ENCODE assay signal across 8 cellular contexts in the genomic region with DNA sequence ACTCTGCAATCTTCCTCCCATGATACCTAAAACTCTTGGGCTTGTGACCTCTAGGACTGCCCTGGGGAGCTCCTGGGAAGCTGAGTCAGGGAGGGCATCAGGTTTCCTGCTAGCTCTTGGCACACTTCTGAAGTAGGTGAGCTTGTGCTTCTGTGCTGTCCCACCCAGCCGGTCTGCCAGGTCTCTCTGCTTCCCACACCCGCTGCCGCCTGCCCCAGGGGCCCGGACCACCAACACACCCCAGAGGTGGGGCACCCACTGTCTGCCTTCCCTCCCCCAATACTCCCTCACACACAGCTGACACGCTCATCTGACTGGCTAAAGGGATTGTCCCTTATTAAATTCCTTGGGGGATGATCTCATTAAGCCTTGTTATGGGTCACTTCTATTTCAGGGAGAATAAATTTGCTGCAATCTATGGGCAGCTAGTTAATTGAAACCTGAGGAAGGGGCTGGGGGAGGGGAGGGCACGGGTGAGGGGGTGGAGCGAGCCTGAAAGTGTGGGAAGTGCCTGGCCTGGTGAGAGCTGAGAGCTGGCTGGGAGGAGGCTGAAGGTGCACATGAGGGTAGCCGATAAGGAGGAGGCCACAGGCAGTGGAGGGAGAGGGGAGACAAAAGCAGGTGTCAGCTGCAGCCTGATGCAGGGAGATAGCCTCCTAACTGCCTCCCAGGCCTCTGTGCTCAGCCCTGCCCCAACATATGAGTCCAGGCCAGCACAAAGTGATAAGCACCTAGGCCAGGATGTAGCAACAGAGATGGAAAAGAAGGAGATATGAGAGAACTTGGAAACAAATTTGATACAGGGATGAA. TPM values are rescaled to one million over a fixed set of nuclear protein-coding genes. Genes with fewer than 3 reads are reported as not detected.
DNase-seq lines count a peak whose midpoint lies in the region; ATAC-seq and TF ChIP-seq lines count a peak whose summit lies in the region.

No MANE protein-coding gene starts in this region.

- H3K36me3 ChIP-seq in PC-3 (ENCODE audit: low read depth, low read length): no peaks in the 10 kb centered on the region
- H3K36me3 ChIP-seq in left ventricle myocardium inferior: no peaks in the 10 kb centered on the region

- H3K4me2 ChIP-seq in PC-3 (ENCODE audit: low read length): peak overlapping the region; percentile 83

- peaks cover 39% of the 10 kb centered on the region for H3K36me3 Mint-ChIP-seq in activated CD4-positive, alpha-beta T cell treated with anti-CD3 and anti-CD28 coated beads, Interleukin-2, amount 10 ng/mL, durations not matched to agents 7 days and 5 days (ENCODE audit: low read depth)
- no peaks in the 10 kb centered on the region for H3K36me3 Mint-ChIP-seq in type B pancreatic cell
- no peaks in the 10 kb centered on the region for H3K36me3 Mint-ChIP-seq in natural killer cell treated with Interleukin-12 subunit alpha and Interleukin-12 subunit beta and Interleukin-15 and Interleukin-18, amount 100 ng/mL, for 72 hours

- H3K27me3 Mint-ChIP-seq in activated CD4-positive, alpha-beta T cell treated with anti-CD3 and anti-CD28 coated beads, Interleukin-2, amount 10 ng/mL, durations not matched to agents 7 days and 5 days: no peaks in the 10 kb centered on the region
- H3K27me3 Mint-ChIP-seq in type B pancreatic cell: no peaks in the 10 kb centered on the region
- no peaks in the 10 kb centered on the region for H3K27me3 Mint-ChIP-seq in natural killer cell treated with Interleukin-12 subunit alpha and Interleukin-12 subunit beta and Interleukin-15 and Interleukin-18, amount 100 ng/mL, for 72 hours

- H3K9me3 Mint-ChIP-seq in activated CD4-positive, alpha-beta T cell treated with anti-CD3 and anti-CD28 coated beads, Interleukin-2, amount 10 ng/mL, durations not matched to agents 7 days and 5 days: peaks cover 16% of the 10 kb centered on the region
- peaks cover 6% of the 10 kb centered on the region for H3K9me3 Mint-ChIP-seq in type B pancreatic cell
- no peaks in the 10 kb centered on the region for H3K9me3 Mint-ChIP-seq in natural killer cell treated with Interleukin-12 subunit alpha and Interleukin-12 subunit beta and Interleukin-15 and Interleukin-18, amount 100 ng/mL, for 72 hours

- peak overlapping the region; percentile 22; the same call in 1 of the 2 replicates for H3K9ac ChIP-seq in PC-3 (ENCODE audit: low read length)

- peak overlapping the region; percentile 78 for H3K27ac Mint-ChIP-seq in activated CD4-positive, alpha-beta T cell treated with anti-CD3 and anti-CD28 coated beads, Interleukin-2, amount 10 ng/mL, durations not matched to agents 7 days and 5 days
- H3K27ac Mint-ChIP-seq in type B pancreatic cell: peak overlapping the region; percentile 34
- peak overlapping the region in 1 of 2 donors; percentile 11 for H3K27ac Mint-ChIP-seq in natural killer cell treated with Interleukin-12 subunit alpha and Interleukin-12 subunit beta and Interleukin-15 and Interleukin-18, amount 100 ng/mL, for 72 hours

- no peaks in the 10 kb centered on the region for H4K20me1 ChIP-seq in PC-3 (ENCODE audit: low read length)

- no peak overlapping the region for H3K4me3 Mint-ChIP-seq in activated CD4-positive, alpha-beta T cell treated with anti-CD3 and anti-CD28 coated beads, Interleukin-2, amount 10 ng/mL, durations not matched to agents 7 days and 5 days
- H3K4me3 Mint-ChIP-seq in type B pancreatic cell: peak overlapping the region; percentile 33
- H3K4me3 Mint-ChIP-seq in natural killer cell treated with Interleukin-12 subunit alpha and Interleukin-12 subunit beta and Interleukin-15 and Interleukin-18, amount 100 ng/mL, for 72 hours: no peak overlapping the region

- CTCF ChIA-PET in activated CD4-positive, alpha-beta T cell treated with anti-CD3 and anti-CD28 coated beads, Interleukin-2, amount 10 ng/mL, durations not matched to agents 7 days and 5 days (lab: Charles Lee): interaction anchor here (0.6 to 2.4 kb wide), 4 partner anchors 12 to 244 kb away, joined by 3 to 9 read pairs (median 5); a partner anchor contains a TSS
- CTCF ChIA-PET in PC-3 (lab: Charles Lee): interaction anchor here (0.6 to 2.0 kb wide), 2 partner anchors 20 to 359 kb away, joined by 5 to 10 read pairs; a partner anchor contains a TSS

- H3K9me3 ChIP-seq in PC-3 (ENCODE audit: low read length) (no peaks in the 10 kb centered on the region), left ventricle myocardium inferior (replicated peaks) (no peaks in the 10 kb centered on the region)

- no peaks in the 10 kb centered on the region for H3K9me2 ChIP-seq in PC-3 (replicated peaks; ENCODE audit: low read length)

- ATAC-seq in PC-3: peak; percentile 81
- ATAC-seq in natural killer cell treated with Interleukin-12 subunit alpha and Interleukin-12 subunit beta and Interleukin-15 and Interleukin-18, amount 100 ng/mL, for 72 hours: no peak

- H3F3A ChIP-seq in PC-3 (ENCODE audit: low read length, unreplicated experiment): no peaks in the 10 kb centered on the region

- no TSS peak for BruUV-seq in PC-3 (replicated peaks; lab: Mats Ljungman, UMichigan)

- H3K4me3 ChIP-seq in PC-3 (ENCODE audit: low read length) (peak overlapping the region; percentile 52), left ventricle myocardium inferior (no peak overlapping the region)

- DNase-seq in activated CD4-positive, alpha-beta T cell treated with anti-CD3 and anti-CD28 coated beads, Interleukin-2, amount 10 ng/mL, durations not matched to agents 7 days and 5 days: no peak
- DNase-seq in activated CD4-positive, alpha-beta T cell treated with anti-CD3 and anti-CD28 coated beads for 48 hours: no peak
- DNase-seq in PC-3 (peak; percentile 68), left ventricle myocardium inferior (no peak), type B pancreatic cell (ENCODE audit: extremely low spot score, unreplicated experiment) (no peak), NCI-H187 (lab: John Stamatoyannopoulos, UW) (no peak), NCI-H1048 (lab: John Stamatoyannopoulos, UW) (no peak)
- no peak for DNase-seq in natural killer cell treated with Interleukin-12 subunit alpha and Interleukin-12 subunit beta and Interleukin-15 and Interleukin-18, amount 100 ng/mL, for 72 hours (ENCODE audit: low spot score)

- peak overlapping the region; percentile 50; the same call in 1 of the 2 replicates for H2AFZ ChIP-seq in PC-3 (ENCODE audit: low read length)

- H3K27me3 ChIP-seq in PC-3 (ENCODE audit: low read length) (no peaks in the 10 kb centered on the region), left ventricle myocardium inferior (ENCODE audit: low read depth) (no peaks in the 10 kb centered on the region)

- H3K27ac ChIP-seq in PC-3 (ENCODE audit: low read length) (peak overlapping the region; percentile 83), left ventricle myocardium inferior (replicated peaks) (peak overlapping the region; percentile 3)

- no peaks in the 10 kb centered on the region for H3K79me2 ChIP-seq in PC-3 (ENCODE audit: low read length)

- H3K4me1 ChIP-seq in PC-3 (ENCODE audit: insufficient read depth, low read length) (peaks cover 28% of the 10 kb centered on the region), left ventricle myocardium inferior (peaks cover 16% of the 10 kb centered on the region)

- intact Hi-C loops in PC-3 (cut with micrococcal nuclease) (loop anchor here (1.0 kb wide), 1 partner anchor 20 kb away; no protein-coding TSS in a partner anchor), left ventricle myocardium inferior (cut with micrococcal nuclease) (no loop called here)

- TF ChIP-seq CTCF in PC-3 (conservative IDR thresholded peaks at IDR 0.05; ENCODE audit: low read depth, low read length): no peak
- TF ChIP-seq CTCF in left ventricle myocardium inferior (IDR thresholded peaks at IDR 0.05; ENCODE audit: borderline replicate concordance): no peak
- no peak for TF ChIP-seq CTCF in type B pancreatic cell (conservative IDR thresholded peaks at IDR 0.05)

- POLR2A ChIA-PET in activated CD4-positive, alpha-beta T cell treated with anti-CD3 and anti-CD28 coated beads, Interleukin-2, amount 10 ng/mL, durations not matched to agents 7 days and 5 days (lab: Charles Lee): interaction anchor here (1.3 kb wide), 1 partner anchor 21 kb away, joined by 4 read pairs; a partner anchor contains a TSS
- POLR2A ChIA-PET in PC-3 (lab: Charles Lee; ENCODE audit: unreplicated experiment): interaction anchor here (1.0 kb wide), 1 partner anchor 21 kb away, joined by 11 read pairs; a partner anchor contains a TSS

- H3K4me1 Mint-ChIP-seq in activated CD4-positive, alpha-beta T cell treated with anti-CD3 and anti-CD28 coated beads, Interleukin-2, amount 10 ng/mL, durations not matched to agents 7 days and 5 days: peaks cover 91% of the 10 kb centered on the region
- peaks cover 21% of the 10 kb centered on the region for H3K4me1 Mint-ChIP-seq in type B pancreatic cell (ENCODE audit: unreplicated experiment)
- H3K4me1 Mint-ChIP-seq in natural killer cell treated with Interleukin-12 subunit alpha and Interleukin-12 subunit beta and Interleukin-15 and Interleukin-18, amount 100 ng/mL, for 72 hours (ENCODE audit: low read depth in 2 of 2): peaks cover 26 to 28% of the 10 kb centered on the region in 2 donors

RNA-seq across cellular contexts. Expression of a gene that starts 48.8 kb away (rescaled TPM):
- 10 to 100 TPM; 57.9 to 58.5 TPM for total RNA-seq in activated CD4-positive, alpha-beta T cell treated with anti-CD3 and anti-CD28 coated beads, Interleukin-2, amount 10 ng/mL, durations not matched to agents 7 days and 5 days
- total RNA-seq in PC-3 (2014; rRNA removed) (10.9 and 17.7 TPM in 2 replicates), left ventricle myocardium inferior (6.4 TPM), type B pancreatic cell (ENCODE audit: low replicate concordance) (22.0 and 55.1 TPM in 2 replicates)
- 10 to 100 TPM; 32.7 to 42.3 TPM for total RNA-seq in natural killer cell treated with Interleukin-12 subunit alpha and Interleukin-12 subunit beta and Interleukin-15 and Interleukin-18, amount 100 ng/mL, for 72 hours

RNA-seq across cellular contexts. Expression of a gene that starts 54.9 kb away (rescaled TPM):
- 100 to 1,000 TPM; 333 to 349 TPM for total RNA-seq in activated CD4-positive, alpha-beta T cell treated with anti-CD3 and anti-CD28 coated beads, Interleukin-2, amount 10 ng/mL, durations not matched to agents 7 days and 5 days
- total RNA-seq in PC-3 (2014; rRNA removed) (243 and 250 TPM in 2 replicates), left ventricle myocardium inferior (1,743 TPM), type B pancreatic cell (ENCODE audit: low replicate concordance) (526 and 558 TPM in 2 replicates)
- total RNA-seq in natural killer cell treated with Interleukin-12 subunit alpha and Interleukin-12 subunit beta and Interleukin-15 and Interleukin-18, amount 100 ng/mL, for 72 hours: 100 to 1,000 TPM; 312 to 462 TPM
